Comparison of ENCODE assay signal across 12 cellular contexts in genomic region chr15:78004222-78004727, GRCh38.
DNase-seq lines count a peak whose midpoint lies in the region; ATAC-seq and TF ChIP-seq lines count a peak whose summit lies in the region.
"Had no signal": no experiment of that assay in that cellular context is flagged by ENCODE, and none has a peak within 500 bp of the region (broad histone marks: within the 10 kb centered on the region; RNA-seq: fewer than 3 reads in every experiment).

No MANE protein-coding gene starts in this region.

- no peak overlapping the region for H3K4me3 Mint-ChIP-seq in nephron

- peaks cover 32% of the 10 kb centered on the region for H3K4me1 ChIP-seq in ACC112 (ENCODE audit: control insufficient read depth, insufficient read depth, low read length, unreplicated experiment)

- H3K27ac Mint-ChIP-seq in nephron, result peak overlapping the region in 2 of 3 experiments; percentile 46 to 69

- no peaks in the 10 kb centered on the region for H3K79me2 ChIP-seq in ACC112 (ENCODE audit: control insufficient read depth, insufficient read depth, low read length, unreplicated experiment)

- H3K4me1 Mint-ChIP-seq in nephron, result peaks cover 52% of the 10 kb centered on the region

- H3K36me3 Mint-ChIP-seq in nephron (ENCODE audit: low read depth), result peaks cover 30% of the 10 kb centered on the region

- no peak overlapping the region for H3K4me3 ChIP-seq in ACC112 (ENCODE audit: low read depth, low read length)
- H3K4me3 ChIP-seq: mucosa of descending colon had no signal

- TF ChIP-seq CTCF in GM13976 (IDR thresholded peaks at IDR 0.05; ENCODE audit: borderline replicate concordance, control extremely low read depth, extremely low read depth, insufficient read depth, missing control alignments) (no peak), VCaP (conservative IDR thresholded peaks at IDR 0.05) (no peak), nephron (IDR thresholded peaks at IDR 0.05; ENCODE audit: unreplicated experiment in 3 of 3) (no peak)

- in situ Hi-C loops in GM13976 (cut with MboI; ENCODE audit: low sequenced_read_pairs, unreplicated experiment), result loop anchor here (10.0 kb wide), 1 partner anchor 101 kb away; no protein-coding TSS in a partner anchor

- H3K27me3 Mint-ChIP-seq in nephron (ENCODE audit: low read depth), result peaks cover 12% of the 10 kb centered on the region

- H2AFZ ChIP-seq in ACC112 (ENCODE audit: low read length, unreplicated experiment), result no peak overlapping the region

- ATAC-seq in GM19455 (IDR thresholded peaks at IDR 0.05; ENCODE audit: unreplicated experiment), result no peak
- no peak for ATAC-seq in GM21717 (IDR thresholded peaks at IDR 0.05; ENCODE audit: unreplicated experiment)

- no peaks in the 10 kb centered on the region for H3K27me3 ChIP-seq in ACC112 (ENCODE audit: insufficient read depth, low read length)

- no peaks in the 10 kb centered on the region for H3K9me3 Mint-ChIP-seq in nephron

- H3K27ac ChIP-seq in ACC112 (ENCODE audit: low read depth, low read length) (peak overlapping the region; percentile 14; the same call in 1 of the 2 replicates), VCaP (peak overlapping the region; percentile 99)

- DNase-seq in GM13976 (ENCODE audit: low spot score), result peak; percentile 73
- DNase-seq in HT-29 (ENCODE audit: low spot score), result no peak
- DNase-seq in anterior cingulate cortex (lab: John Stamatoyannopoulos, UW), result no peak
- DNase-seq: activated T-cell treated with anti-CD3 and anti-CD28 coated beads, Interleukin-2, amount 50 U/mL, for 48 hours; NK-92 treated with Interleukin-12 subunit alpha and Interleukin-12 subunit beta, amount 100 ng/mL, for 24 hours; T-helper 2 cell had no signal

- peaks cover 20% of the 10 kb centered on the region for H3K36me3 ChIP-seq in ACC112 (ENCODE audit: insufficient read depth, low read length)
